Comparison of ENCODE assay signal across 11 cellular contexts in the genomic region with DNA sequence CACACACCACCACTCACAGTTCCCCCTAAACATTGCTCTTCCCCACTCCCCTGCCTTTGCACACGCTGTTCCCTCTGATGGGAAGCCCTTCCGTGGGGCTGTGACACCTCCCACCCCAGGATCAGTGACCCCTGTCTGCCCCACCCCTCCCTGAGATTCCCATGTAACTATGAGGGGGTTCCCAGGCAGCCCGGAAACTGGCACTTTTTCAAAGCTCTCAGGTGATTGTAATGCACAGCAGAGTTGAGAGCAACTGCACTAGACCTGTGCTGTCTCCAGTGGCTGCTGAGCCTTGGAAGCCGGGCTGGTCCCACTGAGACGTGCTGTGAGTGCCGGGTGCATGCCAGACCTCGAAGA. TPM values are rescaled to one million over a fixed set of nuclear protein-coding genes. Genes with fewer than 3 reads are reported as not detected.
DNase-seq lines count a peak whose midpoint lies in the region; ATAC-seq and TF ChIP-seq lines count a peak whose summit lies in the region.
"Had no signal": no experiment of that assay in that cellular context is flagged by ENCODE, and none has a peak within 500 bp of the region (broad histone marks: within the 10 kb centered on the region; RNA-seq: fewer than 3 reads in every experiment).

No MANE protein-coding gene starts in this region.

- no peak overlapping the region for H3K27ac Mint-ChIP-seq in MCF 10A (ENCODE audit: low read depth, unreplicated experiment)
- H3K27ac Mint-ChIP-seq: memory B cell had no signal

- H3K36me3 ChIP-seq in mesenchymal stem cell (ENCODE audit: control insufficient read depth in 1 of 2, insufficient read depth in 2 of 2, low read depth in 1 of 2, low read length in 2 of 2): peaks cover 0 to 2% of the 10 kb centered on the region in 2 experiments
- H3K36me3 ChIP-seq: HAP-1 had no signal

- H3K27me3 ChIP-seq in mesenchymal stem cell (ENCODE audit: control insufficient read depth in 1 of 2, insufficient read depth in 1 of 2, low read length in 2 of 2): peaks cover 0 to 43% of the 10 kb centered on the region in 2 experiments

- H3K27me3 Mint-ChIP-seq in MCF 10A (ENCODE audit: insufficient read depth, unreplicated experiment): no peaks in the 10 kb centered on the region

- H3K4ac ChIP-seq in mesenchymal stem cell (ENCODE audit: low read depth in 1 of 2, low read length in 2 of 2): no peak overlapping the region

- H2AFZ ChIP-seq in mesenchymal stem cell (ENCODE audit: low read depth, low read length): no peak overlapping the region

- no peak overlapping the region for H2BK120ac ChIP-seq in mesenchymal stem cell (ENCODE audit: low read depth, low read length)

- H3K27ac ChIP-seq in mesenchymal stem cell (ENCODE audit: low read length, poor library complexity, severe bottlenecking): no peak overlapping the region

- H3K79me1 ChIP-seq in mesenchymal stem cell (replicated peaks; ENCODE audit: low read length, poor library complexity, severe bottlenecking): no peaks in the 10 kb centered on the region

- no peaks in the 10 kb centered on the region for H3K9me3 ChIP-seq in mesenchymal stem cell (ENCODE audit: control insufficient read depth, low read length)

- no peak overlapping the region for H3K4me3 ChIP-seq in mesenchymal stem cell (ENCODE audit: insufficient read depth in 1 of 2, low read depth in 1 of 2, low read length in 2 of 2)
- H3K4me3 ChIP-seq: HAP-1 had no signal

- H3K4me2 ChIP-seq in mesenchymal stem cell (ENCODE audit: low read length, poor library complexity, severe bottlenecking): no peak overlapping the region

- BruUV-seq in MCF 10A (replicated peaks; lab: Mats Ljungman, UMichigan): no TSS peak

- CTCF ChIA-PET in MCF 10A (lab: Yijun Ruan, JAX): no interaction called here

- POLR2A ChIA-PET in MCF 10A (lab: Yijun Ruan, JAX): no interaction called here

- 84% methylated on average over 6 of the region's 7 CpGs for WGBS in mesenchymal stem cell

- H2AK5ac ChIP-seq in mesenchymal stem cell (ENCODE audit: low read length, severe bottlenecking): no peak overlapping the region

- no peak overlapping the region for H2BK5ac ChIP-seq in mesenchymal stem cell (ENCODE audit: low read depth, low read length, poor library complexity, severe bottlenecking)

- H3K36me3 Mint-ChIP-seq in MCF 10A (ENCODE audit: insufficient read depth, unreplicated experiment): no peaks in the 10 kb centered on the region
- H3K36me3 Mint-ChIP-seq: memory B cell had no signal

- peaks cover 30% of the 10 kb centered on the region for H3K4me1 ChIP-seq in mesenchymal stem cell (ENCODE audit: control insufficient read depth, insufficient read depth, low read depth, low read length)
- H3K4me1 ChIP-seq: HAP-1 had no signal

- ATAC-seq in GM18909 (IDR thresholded peaks at IDR 0.05; ENCODE audit: poor library complexity, unreplicated experiment) (no peak), GM18498 (IDR thresholded peaks at IDR 0.05; ENCODE audit: unreplicated experiment) (no peak)
- ATAC-seq: activated T-cell treated with anti-CD3 and anti-CD28 coated beads, Interleukin-2, amount 50 U/mL, for 4 hours had no signal

- H4K91ac ChIP-seq in mesenchymal stem cell (ENCODE audit: low read length): peak overlapping the region; percentile 47

- no peak overlapping the region for H2BK15ac ChIP-seq in mesenchymal stem cell (ENCODE audit: low read depth, poor library complexity, severe bottlenecking)

- H3K9me3 Mint-ChIP-seq in MCF 10A (ENCODE audit: unreplicated experiment): no peaks in the 10 kb centered on the region
- H3K9me3 Mint-ChIP-seq: activated T-cell treated with anti-CD3 and anti-CD28 coated beads, Interleukin-2, amount 50 U/mL, for 4 hours; memory B cell had no signal

- no peak for TF ChIP-seq CTCF in MCF 10A (IDR thresholded peaks at IDR 0.05; ENCODE audit: unreplicated experiment)

- H2BK12ac ChIP-seq in mesenchymal stem cell (ENCODE audit: low read length in 2 of 2): no peak overlapping the region

- peak overlapping the region; percentile 39 for H4K8ac ChIP-seq in mesenchymal stem cell (ENCODE audit: low read length)

- no peak overlapping the region for H3K18ac ChIP-seq in mesenchymal stem cell (ENCODE audit: low read depth in 1 of 2, low read length in 2 of 2)

- no peak overlapping the region for H3K14ac ChIP-seq in mesenchymal stem cell (ENCODE audit: low read length in 2 of 2)

- H3K4me3 Mint-ChIP-seq in MCF 10A (ENCODE audit: unreplicated experiment): no peak overlapping the region
- H3K4me3 Mint-ChIP-seq: activated T-cell treated with anti-CD3 and anti-CD28 coated beads, Interleukin-2, amount 50 U/mL, for 4 hours; memory B cell had no signal

- in situ Hi-C loops in ACHN (cut with HindIII; ENCODE audit: low pct_ligation_motif_present, low pct_unique_long_range_greater_than_20kb, low sequenced_read_pairs): loop anchor here (25.0 kb wide), 1 partner anchor 911 kb away; no protein-coding TSS in a partner anchor

- H3K23ac ChIP-seq in mesenchymal stem cell (ENCODE audit: low read length in 2 of 2): no peak overlapping the region

- no peak overlapping the region for H3K9ac ChIP-seq in mesenchymal stem cell (ENCODE audit: low read length)

- H3K4me1 Mint-ChIP-seq in MCF 10A (ENCODE audit: insufficient read depth, unreplicated experiment): no peaks in the 10 kb centered on the region
- H3K4me1 Mint-ChIP-seq: memory B cell had no signal

- intact Hi-C loops in MCF 10A (cut with micrococcal nuclease): no loop called here

- DNase-seq in ACHN: peak; percentile 49
- peak; percentile 26 for DNase-seq in EL
- DNase-seq in MCF 10A (ENCODE audit: unreplicated experiment): peak; percentile 50
- DNase-seq in mesenchymal stem cell: no peak
- no peak for DNase-seq in NCI-H1105 treated with DMSO at 0.1 percent for 48 hours (lab: John Stamatoyannopoulos, UW)
- DNase-seq: activated T-cell treated with anti-CD3 and anti-CD28 coated beads, Interleukin-2, amount 50 U/mL, for 4 hours; NCI-H748 treated with DMSO at 0.1 percent for 48 hours had no signal

RNA-seq across cellular contexts. Expression of gene GPRIN2, which starts 29.8 kb away (rescaled TPM):
- not detected in 2 replicates for total RNA-seq in MCF 10A (2022)
- polyA plus RNA-seq in mesenchymal stem cell (2013, experiment 1 of 2): not detected
- polyA plus RNA-seq in mesenchymal stem cell (2013, experiment 2 of 2): 0.03 TPM
- total RNA-seq: activated T-cell treated with anti-CD3 and anti-CD28 coated beads, Interleukin-2, amount 50 U/mL, for 4 hours had no signal

RNA-seq across cellular contexts. Expression of gene SYT15, which starts 52.3 kb away (rescaled TPM):
- 0.79 and 0.84 TPM in 2 replicates for total RNA-seq in MCF 10A (2022)
- polyA plus RNA-seq in mesenchymal stem cell (2013, experiment 1 of 2): 0.35 TPM
- polyA plus RNA-seq in mesenchymal stem cell (2013, experiment 2 of 2): 0.82 TPM

Comparison
In these comparisons a context has a peak if more than half of its experiments do, and no peak if none do; other contexts are left out.
1. DNase-seq: peak in ACHN (single experiment), EL (single experiment) and MCF 10A (single experiment); none in mesenchymal stem cell (single experiment) and NCI-H1105 treated with DMSO at 0.1 percent for 48 hours (single experiment).